ENCODE assay signal across 18 cellular contexts in genomic region chr5:52481216-52481615, GRCh38.
"Had no signal": no experiment of that assay in that cellular context is flagged by ENCODE, and none has a peak within 500 bp of the region (broad histone marks: within the 10 kb centered on the region; RNA-seq: fewer than 3 reads in every experiment).

No MANE protein-coding gene starts in this region.

- H2AFZ ChIP-seq: neural progenitor cell had no signal

- H3K4me2 ChIP-seq: neural progenitor cell had no signal

- H3K4me3 ChIP-seq: esophagus muscularis mucosa, heart left ventricle, lower lobe of right lung, neural progenitor cell, spleen had no signal

- H3K4me1 Mint-ChIP-seq: activated naive CD4-positive, alpha-beta T cell treated with anti-CD3 and anti-CD28 coated beads, Interleukin-2, amount 50 U/mL, for 24 hours; brain; naive thymus-derived CD4-positive, alpha-beta T cell had no signal

- H3K9me3 ChIP-seq: lower lobe of right lung, spleen had no signal

- H3K27me3 ChIP-seq: esophagus muscularis mucosa, heart left ventricle, neural progenitor cell, spleen had no signal

- H3K4me3 Mint-ChIP-seq: activated naive CD4-positive, alpha-beta T cell treated with anti-CD3 and anti-CD28 coated beads, Interleukin-2, amount 50 U/mL, for 24 hours; brain; naive thymus-derived CD4-positive, alpha-beta T cell; neural progenitor cell had no signal

- H3K4me1 ChIP-seq: esophagus muscularis mucosa, heart left ventricle, lower lobe of right lung, neural progenitor cell, spleen had no signal

- H3K36me3 Mint-ChIP-seq: activated naive CD4-positive, alpha-beta T cell treated with anti-CD3 and anti-CD28 coated beads, Interleukin-2, amount 50 U/mL, for 24 hours; brain; naive thymus-derived CD4-positive, alpha-beta T cell; neural progenitor cell had no signal

- H3K36me3 ChIP-seq: esophagus muscularis mucosa, heart left ventricle, lower lobe of right lung, neural progenitor cell, spleen, WERI-Rb-1 had no signal

- ATAC-seq: heart left ventricle; lower lobe of right lung; naive thymus-derived CD4-positive, alpha-beta T cell had no signal

- DNase-seq: activated CD4-positive, alpha-beta T cell treated with anti-CD3 and anti-CD28 coated beads for 1 hour; activated gamma-delta T cell treated with Interleukin-2 at 50 U/mL for 16 hours; activated T-cell treated with anti-CD3 and anti-CD28 coated beads, Interleukin-2, amount 50 U/mL, for 1 hour; aorta; central memory CD4-positive, alpha-beta T cell; effector memory CD4-positive, alpha-beta T cell; heart left ventricle; lower lobe of right lung; naive thymus-derived CD4-positive, alpha-beta T cell; retina; spleen; stimulated activated CD4-positive, alpha-beta T cell treated with anti-CD3 and anti-CD28 coated beads, Interleukin-4, amount 100 ng/mL, for 24 hours; stimulated activated naive CD4-positive, alpha-beta T cell treated with Interleukin-2 at 50 U/mL for 16 hours; WERI-Rb-1 had no signal

- H3K9ac ChIP-seq: neural progenitor cell had no signal

- H3K9me3 Mint-ChIP-seq: activated naive CD4-positive, alpha-beta T cell treated with anti-CD3 and anti-CD28 coated beads, Interleukin-2, amount 50 U/mL, for 24 hours; brain had no signal

- H3K27ac ChIP-seq: esophagus muscularis mucosa, heart left ventricle, lower lobe of right lung, neural progenitor cell, spleen, WERI-Rb-1 had no signal

- H3K27ac Mint-ChIP-seq: activated naive CD4-positive, alpha-beta T cell treated with anti-CD3 and anti-CD28 coated beads, Interleukin-2, amount 50 U/mL, for 24 hours; brain; naive thymus-derived CD4-positive, alpha-beta T cell; neural progenitor cell had no signal

- H3K27me3 Mint-ChIP-seq: activated naive CD4-positive, alpha-beta T cell treated with anti-CD3 and anti-CD28 coated beads, Interleukin-2, amount 50 U/mL, for 24 hours had no signal
